Comparison of ENCODE assay signal across 11 cellular contexts in the genomic region with DNA sequence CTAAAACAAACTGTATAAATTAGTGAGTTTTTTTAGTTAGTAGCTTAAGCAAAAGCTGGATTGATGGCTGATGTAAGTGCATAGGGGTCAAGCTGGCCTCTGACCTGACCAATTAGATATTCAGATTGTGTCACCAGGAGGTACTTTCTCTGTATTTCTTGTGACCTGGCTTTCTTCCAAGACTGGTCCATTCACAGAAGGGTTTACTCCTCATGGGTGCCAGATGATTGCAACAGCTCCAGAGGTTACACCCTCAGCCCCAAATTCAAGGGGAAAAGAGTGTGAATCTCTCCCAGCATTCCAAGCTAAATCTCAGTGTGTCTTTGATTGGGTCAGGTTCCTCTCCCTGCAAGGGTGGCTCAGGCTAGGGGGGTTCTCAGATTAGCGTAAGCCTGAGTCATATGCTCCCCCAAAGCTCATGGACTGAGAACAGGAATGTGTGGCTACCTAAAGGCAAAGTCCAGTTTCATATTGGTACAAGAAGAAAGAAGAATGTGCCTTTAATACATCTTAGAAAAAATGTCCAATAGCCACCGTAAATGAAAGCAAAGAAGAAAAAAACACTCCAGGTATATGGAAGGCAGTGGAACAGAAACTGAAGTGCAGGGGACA. TPM values are rescaled to one million over a fixed set of nuclear protein-coding genes. Genes with fewer than 3 reads are reported as not detected.
A peak's percentile ranks its signal among the peaks of the same experiment; 100 is the strongest.
DNase-seq lines count a peak whose midpoint lies in the region; ATAC-seq and TF ChIP-seq lines count a peak whose summit lies in the region.
"Had no signal": no experiment of that assay in that cellular context is flagged by ENCODE, and none has a peak within 500 bp of the region (broad histone marks: within the 10 kb centered on the region; RNA-seq: fewer than 3 reads in every experiment).

No MANE protein-coding gene starts in this region.

- H3K4me3 ChIP-seq in esophagus muscularis mucosa (no peak overlapping the region), mucosa of descending colon (no peak overlapping the region), vagina (no peak overlapping the region)

- peak overlapping the region; percentile 6 for H3K27ac Mint-ChIP-seq in activated CD8-positive, alpha-beta memory T cell treated with anti-CD3 and anti-CD28 coated beads, Interleukin-2, amount 10 ng/mL, durations not matched to agents 7 days and 5 days
- H3K27ac Mint-ChIP-seq in T-helper 17 cell: no peak overlapping the region

- no peak for ATAC-seq in activated CD8-positive, alpha-beta memory T cell treated with anti-CD3 and anti-CD28 coated beads, Interleukin-2, amount 10 ng/mL, durations not matched to agents 7 days and 5 days
- peak; percentile 30 for ATAC-seq in mucosa of descending colon
- no peak for ATAC-seq in HG02970 (IDR thresholded peaks at IDR 0.05; ENCODE audit: low FRiP score, unreplicated experiment)
- no peak for ATAC-seq in T-helper 17 cell
- ATAC-seq: foreskin keratinocyte; naive thymus-derived CD8-positive, alpha-beta T cell had no signal

- TF ChIP-seq POLR2A in esophagus muscularis mucosa (IDR thresholded peaks at IDR 0.05; ENCODE audit: low read depth) (no peak), vagina (IDR thresholded peaks at IDR 0.05) (no peak)

- H3K4me1 Mint-ChIP-seq in activated CD8-positive, alpha-beta memory T cell treated with anti-CD3 and anti-CD28 coated beads, Interleukin-2, amount 10 ng/mL, durations not matched to agents 7 days and 5 days: peaks cover 57% of the 10 kb centered on the region
- H3K4me1 Mint-ChIP-seq in T-helper 17 cell: peaks cover 48% of the 10 kb centered on the region

- no peak for DNase-seq in activated CD8-positive, alpha-beta memory T cell treated with anti-CD3 and anti-CD28 coated beads, Interleukin-2, amount 10 ng/mL, durations not matched to agents 7 days and 5 days
- no peak for DNase-seq in activated CD8-positive, alpha-beta memory T cell treated with anti-CD3 and anti-CD28 coated beads, Interleukin-2, amount 50 U/mL, for 48 hours
- no peak for DNase-seq in esophagus muscularis mucosa (ENCODE audit: extremely low spot score)
- DNase-seq in mucosa of descending colon: no peak
- no peak for DNase-seq in vagina (ENCODE audit: extremely low spot score in 2 of 2)
- no peak for DNase-seq in T-helper 17 cell
- DNase-seq in NCI-H1417 treated with DMSO at 0.1 percent for 48 hours (lab: John Stamatoyannopoulos, UW): no peak
- DNase-seq: ACHN; foreskin keratinocyte; naive thymus-derived CD8-positive, alpha-beta T cell had no signal

- no peak for TF ChIP-seq EP300 in esophagus muscularis mucosa (IDR thresholded peaks at IDR 0.05)

- no peaks in the 10 kb centered on the region for H3K9me3 ChIP-seq in esophagus muscularis mucosa
- H3K9me3 ChIP-seq in mucosa of descending colon: no peaks in the 10 kb centered on the region
- H3K9me3 ChIP-seq in vagina: no peaks in the 10 kb centered on the region
- H3K9me3 ChIP-seq in T-helper 17 cell (ENCODE audit: control insufficient read depth, low read length, poor library complexity, severe bottlenecking): no peaks in the 10 kb centered on the region

- H3K27me3 Mint-ChIP-seq in activated CD8-positive, alpha-beta memory T cell treated with anti-CD3 and anti-CD28 coated beads, Interleukin-2, amount 10 ng/mL, durations not matched to agents 7 days and 5 days: no peaks in the 10 kb centered on the region
- no peaks in the 10 kb centered on the region for H3K27me3 Mint-ChIP-seq in T-helper 17 cell
- H3K27me3 Mint-ChIP-seq: naive thymus-derived CD8-positive, alpha-beta T cell had no signal

- CTCF ChIA-PET in activated CD8-positive, alpha-beta memory T cell treated with anti-CD3 and anti-CD28 coated beads, Interleukin-2, amount 10 ng/mL, durations not matched to agents 7 days and 5 days (lab: Charles Lee): interaction anchor here (0.8 to 2.8 kb wide), 2 partner anchors 37 to 38 kb away, joined by 4 to 9 read pairs (median 8); no protein-coding TSS in a partner anchor

- peaks cover 73% of the 10 kb centered on the region for H3K36me3 Mint-ChIP-seq in activated CD8-positive, alpha-beta memory T cell treated with anti-CD3 and anti-CD28 coated beads, Interleukin-2, amount 10 ng/mL, durations not matched to agents 7 days and 5 days
- H3K36me3 Mint-ChIP-seq in T-helper 17 cell (ENCODE audit: low read depth): peaks cover 9% of the 10 kb centered on the region

- peaks cover 4% of the 10 kb centered on the region for H3K9me3 Mint-ChIP-seq in activated CD8-positive, alpha-beta memory T cell treated with anti-CD3 and anti-CD28 coated beads, Interleukin-2, amount 10 ng/mL, durations not matched to agents 7 days and 5 days (ENCODE audit: low read depth)

- H3K4me1 ChIP-seq in esophagus muscularis mucosa: peaks cover 66 to 79% (median 72%) of the 10 kb centered on the region in 4 donors
- peaks cover 35% of the 10 kb centered on the region for H3K4me1 ChIP-seq in mucosa of descending colon (ENCODE audit: low read depth)
- H3K4me1 ChIP-seq in vagina: peaks cover 79% of the 10 kb centered on the region
- H3K4me1 ChIP-seq: foreskin keratinocyte had no signal

- intact Hi-C loops in esophagus muscularis mucosa (cut with DNase I) (no loop called here), mucosa of descending colon (cut with DNase I, micrococcal nuclease) (no loop called here), vagina (cut with DNase I) (no loop called here)

- H3K36me3 ChIP-seq in esophagus muscularis mucosa (peaks cover 0 to 40% (median 20%) of the 10 kb centered on the region in 4 donors), mucosa of descending colon (ENCODE audit: low read depth) (no peaks in the 10 kb centered on the region), vagina (peaks cover 0 to under 1% of the 10 kb centered on the region in 2 donors)

- H3K27me3 ChIP-seq in esophagus muscularis mucosa (no peaks in the 10 kb centered on the region), vagina (no peaks in the 10 kb centered on the region)
- H3K27me3 ChIP-seq: foreskin keratinocyte had no signal

- peak overlapping the region; percentile 44 to 69 (median 60) for H3K27ac ChIP-seq in esophagus muscularis mucosa (replicated peaks in 1 of 4)
- peak overlapping the region; percentile 38 for H3K27ac ChIP-seq in vagina
- H3K27ac ChIP-seq: foreskin keratinocyte had no signal

- no peak overlapping the region for H3K4me3 Mint-ChIP-seq in activated CD8-positive, alpha-beta memory T cell treated with anti-CD3 and anti-CD28 coated beads, Interleukin-2, amount 10 ng/mL, durations not matched to agents 7 days and 5 days
- H3K4me3 Mint-ChIP-seq in T-helper 17 cell: no peak overlapping the region
- H3K4me3 Mint-ChIP-seq: naive thymus-derived CD8-positive, alpha-beta T cell had no signal

- TF ChIP-seq CTCF in esophagus muscularis mucosa (IDR thresholded peaks at IDR 0.05) (no peak), mucosa of descending colon (IDR thresholded peaks at IDR 0.05) (no peak), vagina (IDR thresholded peaks at IDR 0.05) (no peak)

- 66% methylated on average over 2 of the region's 2 CpGs for WGBS in esophagus muscularis mucosa

RNA-seq across cellular contexts. Expression of a gene that starts 16.5 kb away (rescaled TPM):
- total RNA-seq in activated CD8-positive, alpha-beta memory T cell treated with anti-CD3 and anti-CD28 coated beads, Interleukin-2, amount 10 ng/mL, durations not matched to agents 7 days and 5 days: 100 to 1,000 TPM; 104 to 152 TPM
- total RNA-seq in esophagus muscularis mucosa (10 to 100 TPM; 48.0 to 61.6 (median 57.2) TPM), mucosa of descending colon (10 to 100 TPM; 27.6 to 52.2 (median 35.6) TPM), vagina (107 TPM), T-helper 17 cell (10 to 100 TPM; 47.6 to 52.6 TPM)

RNA-seq across cellular contexts. Expression of a gene that starts 18.9 kb away (rescaled TPM):
- total RNA-seq in activated CD8-positive, alpha-beta memory T cell treated with anti-CD3 and anti-CD28 coated beads, Interleukin-2, amount 10 ng/mL, durations not matched to agents 7 days and 5 days: 1 to 10 TPM; 7.9 to 8.6 TPM
- total RNA-seq in esophagus muscularis mucosa (10 to 100 TPM in 2 of 4 donors, 1 to 10 TPM in 2; 7.9 to 25.4 (median 14.9) TPM), mucosa of descending colon (10 to 100 TPM; 11.5 to 13.4 (median 12.4) TPM), vagina (15.0 TPM), T-helper 17 cell (1 to 10 TPM; 3.7 to 5.6 TPM)
